ENCODE assay signal across 1 cellular context in the genomic region with DNA sequence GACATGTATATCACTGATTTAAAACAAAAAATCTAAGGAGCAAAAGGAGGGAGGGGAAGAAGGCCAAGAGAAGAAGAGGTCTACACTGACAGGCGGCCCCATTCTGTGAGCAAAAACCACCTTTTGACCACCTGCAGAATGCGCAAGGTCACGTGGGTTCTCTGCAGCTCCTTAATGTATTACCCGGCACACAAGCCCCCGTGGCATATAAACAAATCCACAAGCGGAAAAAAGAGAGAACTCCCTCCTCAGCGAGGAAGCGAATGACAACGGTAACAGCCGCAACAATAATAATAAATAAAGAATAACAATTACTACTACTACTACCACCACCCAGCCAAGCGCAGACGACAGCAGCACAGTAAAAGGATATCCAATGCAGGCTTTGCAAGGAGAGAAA.
TF ChIP-seq lines count a peak whose summit lies in the region.

No MANE protein-coding gene starts in this region.

TF ChIP-seq in GM12878, 131 proteins besides CTCF, POLR2A, EP300 and RAD21:
- TF ChIP-seq RAD51 (IDR thresholded peaks at IDR 0.05) (peak; percentile 41; the same call in 1 of the 2 replicates), ZBTB33 (IDR thresholded peaks at IDR 0.05) (no peak)
- TF ChIP-seq, protein P1, sequence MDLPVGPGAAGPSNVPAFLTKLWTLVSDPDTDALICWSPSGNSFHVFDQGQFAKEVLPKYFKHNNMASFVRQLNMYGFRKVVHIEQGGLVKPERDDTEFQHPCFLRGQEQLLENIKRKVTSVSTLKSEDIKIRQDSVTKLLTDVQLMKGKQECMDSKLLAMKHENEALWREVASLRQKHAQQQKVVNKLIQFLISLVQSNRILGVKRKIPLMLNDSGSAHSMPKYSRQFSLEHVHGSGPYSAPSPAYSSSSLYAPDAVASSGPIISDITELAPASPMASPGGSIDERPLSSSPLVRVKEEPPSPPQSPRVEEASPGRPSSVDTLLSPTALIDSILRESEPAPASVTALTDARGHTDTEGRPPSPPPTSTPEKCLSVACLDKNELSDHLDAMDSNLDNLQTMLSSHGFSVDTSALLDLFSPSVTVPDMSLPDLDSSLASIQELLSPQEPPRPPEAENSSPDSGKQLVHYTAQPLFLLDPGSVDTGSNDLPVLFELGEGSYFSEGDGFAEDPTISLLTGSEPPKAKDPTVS (IDR thresholded peaks at IDR 0.05; ENCODE audit: low read depth, low read length): no peak
- TF ChIP-seq, protein P2, sequence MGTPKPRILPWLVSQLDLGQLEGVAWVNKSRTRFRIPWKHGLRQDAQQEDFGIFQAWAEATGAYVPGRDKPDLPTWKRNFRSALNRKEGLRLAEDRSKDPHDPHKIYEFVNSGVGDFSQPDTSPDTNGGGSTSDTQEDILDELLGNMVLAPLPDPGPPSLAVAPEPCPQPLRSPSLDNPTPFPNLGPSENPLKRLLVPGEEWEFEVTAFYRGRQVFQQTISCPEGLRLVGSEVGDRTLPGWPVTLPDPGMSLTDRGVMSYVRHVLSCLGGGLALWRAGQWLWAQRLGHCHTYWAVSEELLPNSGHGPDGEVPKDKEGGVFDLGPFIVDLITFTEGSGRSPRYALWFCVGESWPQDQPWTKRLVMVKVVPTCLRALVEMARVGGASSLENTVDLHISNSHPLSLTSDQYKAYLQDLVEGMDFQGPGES (IDR thresholded peaks at IDR 0.05): no peak
